ENCODE assay signal across 20 cellular contexts in genomic region chr20:13348301-13349239, GRCh38.
A peak's percentile ranks its signal among the peaks of the same experiment; 100 is the strongest.
DNase-seq lines count a peak whose midpoint lies in the region; FAIRE-seq and TF ChIP-seq lines count a peak whose summit lies in the region.
"Had no signal": no experiment of that assay in that cellular context is flagged by ENCODE, and none has a peak within 500 bp of the region (broad histone marks: within the 10 kb centered on the region; RNA-seq: fewer than 3 reads in every experiment).

No MANE protein-coding gene starts in this region.

- H3K4me1 ChIP-seq in esophagus muscularis mucosa = peaks cover 0 to 21% (median 14%) of the 10 kb centered on the region in 4 donors
- H3K4me1 ChIP-seq in osteoblast (ENCODE audit: insufficient read depth, low read length) = peaks cover 28% of the 10 kb centered on the region
- H3K4me1 ChIP-seq: right lobe of liver had no signal

- no peak for FAIRE-seq in RCC 7860 (lab: Jason Lieb, UNC)
- FAIRE-seq: G401.6 had no signal

- peak overlapping the region; percentile 88 for H3K4me2 ChIP-seq in osteoblast (ENCODE audit: insufficient read depth, low read length)

- no peaks in the 10 kb centered on the region for H3K79me2 ChIP-seq in osteoblast (ENCODE audit: insufficient read depth, low read length)

- intact Hi-C loops in esophagus muscularis mucosa (cut with DNase I) = no loop called here

- DNase-seq in AG10803 (ENCODE audit: low read depth) (peak; percentile 22), RCC 7860 (ENCODE audit: low spot score) (peak; percentile 18), esophagus muscularis mucosa (ENCODE audit: extremely low spot score) (no peak), osteoblast (ENCODE audit: insufficient read length, low spot score, missing footprints) (peak; percentile 90), COR-L47 (lab: John Stamatoyannopoulos, UW) (no peak), RPMI8226 (no peak), pons (ENCODE audit: low spot score) (no peak)
- no peak for DNase-seq in NK-92 treated with Interleukin-12 subunit alpha and Interleukin-12 subunit beta, amount 100 ng/mL, for 24 hours (lab: John Stamatoyannopoulos, UW)
- DNase-seq: activated CD4-positive, alpha-beta T cell treated with anti-CD3 and anti-CD28 coated beads for 1 hour; AML-193; Calu3; dermis blood vessel endothelial cell; hippocampal formation; NCI-H2029; NCI-H446 treated with DMSO at 0.1 percent for 48 hours; right lobe of liver; SHP77; stimulated activated CD4-positive, alpha-beta T cell treated with anti-CD3 and anti-CD28 coated beads, Interleukin-2, amount 100 ng/mL, for 48 hours had no signal

- H2AFZ ChIP-seq in osteoblast (ENCODE audit: low read length) = peak overlapping the region; percentile 77

- no peak for TF ChIP-seq CTCF in AG10803 (conservative IDR thresholded peaks at IDR 0.05; ENCODE audit: low read length)
- TF ChIP-seq CTCF in esophagus muscularis mucosa (IDR thresholded peaks at IDR 0.05) = no peak
- TF ChIP-seq CTCF in osteoblast (IDR thresholded peaks at IDR 0.05; ENCODE audit: extremely low read depth, low read depth, low read length) = no peak

- 46% methylated on average over 9 of the region's 9 CpGs for WGBS in esophagus muscularis mucosa

- TF ChIP-seq EP300 in esophagus muscularis mucosa (IDR thresholded peaks at IDR 0.05) = no peak

- H3K27me3 ChIP-seq in esophagus muscularis mucosa (no peaks in the 10 kb centered on the region), osteoblast (ENCODE audit: insufficient read depth, low read length) (no peaks in the 10 kb centered on the region)
- H3K27me3 ChIP-seq: ascending aorta, right lobe of liver had no signal

- peak overlapping the region; percentile 23 to 76 (median 66) for H3K27ac ChIP-seq in esophagus muscularis mucosa (replicated peaks in 1 of 4)
- peak overlapping the region; percentile 73 for H3K27ac ChIP-seq in osteoblast (ENCODE audit: low read depth, low read length)
- H3K27ac ChIP-seq: right lobe of liver had no signal

- H3K9me3 ChIP-seq in esophagus muscularis mucosa (no peaks in the 10 kb centered on the region), osteoblast (ENCODE audit: low read depth, low read length) (no peaks in the 10 kb centered on the region)
- H3K9me3 ChIP-seq: ascending aorta, right lobe of liver had no signal

- no peaks in the 10 kb centered on the region for H4K20me1 ChIP-seq in osteoblast (ENCODE audit: insufficient read depth, low read length)

- TF ChIP-seq POLR2A in esophagus muscularis mucosa (IDR thresholded peaks at IDR 0.05; ENCODE audit: low read depth) = no peak

- H3K36me3 ChIP-seq in esophagus muscularis mucosa (no peaks in the 10 kb centered on the region), osteoblast (ENCODE audit: insufficient read depth, low read length) (no peaks in the 10 kb centered on the region)
- H3K36me3 ChIP-seq: ascending aorta, right lobe of liver had no signal

- H3K4me3 ChIP-seq in AG10803 (ENCODE audit: low read length) (no peak overlapping the region), esophagus muscularis mucosa (peak overlapping the region in 2 of 4 donors; percentile 11 to 12), osteoblast (ENCODE audit: insufficient read depth, low read length) (peak overlapping the region; percentile 58)
- H3K4me3 ChIP-seq: right lobe of liver had no signal

Comparison
In these comparisons a context has a peak if more than half of its experiments do, and no peak if none do; other contexts are left out.
1. DNase-seq: peak in AG10803 (single experiment), RCC 7860 (single experiment) and osteoblast (single experiment); none in esophagus muscularis mucosa (single experiment), NK-92 treated with Interleukin-12 subunit alpha and Interleukin-12 subunit beta, amount 100 ng/mL, for 24 hours (single experiment), COR-L47 (single experiment), RPMI8226 (single experiment) and pons (single experiment).